28 cellular contexts compared by ENCODE assay signal in genomic region chr9:112446518-112446917, GRCh38. TPM values are rescaled to one million over a fixed set of nuclear protein-coding genes. Genes with fewer than 3 reads are reported as not detected.
A peak's percentile ranks its signal among the peaks of the same experiment; 100 is the strongest.
DNase-seq lines count a peak whose midpoint lies in the region; ATAC-seq, FAIRE-seq and TF ChIP-seq lines count a peak whose summit lies in the region.
"Had no signal": no experiment of that assay in that cellular context is flagged by ENCODE, and none has a peak within 500 bp of the region (broad histone marks: within the 10 kb centered on the region; RNA-seq: fewer than 3 reads in every experiment).

No MANE protein-coding gene starts in this region.

- POLR2A ChIA-PET in K562 (lab: Yijun Ruan, JAX), result interaction anchor here (0.6 to 1.0 kb wide), 4 partner anchors 8 to 294 kb away, joined by 3 to 4 read pairs (median 3); no protein-coding TSS in a partner anchor

- H3K27me3 ChIP-seq in K562 (ENCODE audit: control insufficient read depth in 2 of 2, insufficient read depth in 2 of 2, low read length in 2 of 2) (no peaks in the 10 kb centered on the region), uterus (no peaks in the 10 kb centered on the region)
- H3K27me3 ChIP-seq: cardiac muscle cell, ovary, right atrium auricular region, spleen, tibial nerve had no signal

- no peak overlapping the region for H3K4me3 Mint-ChIP-seq in nephron
- H3K4me3 Mint-ChIP-seq: activated CD4-positive, alpha-beta T cell treated with anti-CD3 and anti-CD28 coated beads, Interleukin-2, amount 10 ng/mL, durations not matched to agents 24 days and 14 days; activated CD8-positive, alpha-beta memory T cell treated with anti-CD3 and anti-CD28 coated beads, Interleukin-2, amount 10 ng/mL, durations not matched to agents 7 days and 5 days; activated naive CD4-positive, alpha-beta T cell treated with anti-CD3 and anti-CD28 coated beads for 36 hours; activated T-cell treated with anti-CD3 and anti-CD28 coated beads, Interleukin-2, amount 50 U/mL, for 72 hours; naive thymus-derived CD4-positive, alpha-beta T cell had no signal

- no peak overlapping the region for H2AFZ ChIP-seq in K562 (ENCODE audit: low read depth, low read length)

- no peaks in the 10 kb centered on the region for H4K20me1 ChIP-seq in K562 (replicated peaks; ENCODE audit: control insufficient read depth, insufficient read depth, low read length)

- intact Hi-C loops in K562 (cut with micrococcal nuclease) (loop anchor here (10.0 kb wide), 1 partner anchor 348 kb away; no protein-coding TSS in a partner anchor), uterus (cut with DNase I; ENCODE audit: low total_unique reads) (no loop called here)

- no peaks in the 10 kb centered on the region for H3K79me2 ChIP-seq in K562 (ENCODE audit: control insufficient read depth, insufficient read depth, low read length)

- no peak for TF ChIP-seq RAD21 in K562 (CRISPR knock-in tag; conservative IDR thresholded peaks at IDR 0.05 in 1 of 2, IDR thresholded peaks at IDR 0.05 in 1 of 2)

- no peak overlapping the region for H3K9ac ChIP-seq in K562 (ENCODE audit: insufficient read depth in 1 of 2, low read depth in 2 of 2, low read length in 2 of 2)

- TF ChIP-seq CTCF in K562 (IDR thresholded peaks at IDR 0.05 in 2 of 3, conservative IDR thresholded peaks at IDR 0.05 in 1 of 3; ENCODE audit: insufficient read depth in 2 of 3, low read depth in 1 of 3, low read length in 3 of 3) (no peak), nephron (IDR thresholded peaks at IDR 0.05; ENCODE audit: unreplicated experiment in 3 of 3) (no peak), uterus (IDR thresholded peaks at IDR 0.05) (no peak)

- ATAC-seq in K562 (peak; percentile 56), HG02798 (IDR thresholded peaks at IDR 0.05; ENCODE audit: poor library complexity, unreplicated experiment) (no peak), HG02852 (IDR thresholded peaks at IDR 0.05; ENCODE audit: unreplicated experiment) (no peak), GM21737 (IDR thresholded peaks at IDR 0.05; ENCODE audit: unreplicated experiment) (no peak)
- ATAC-seq: activated CD8-positive, alpha-beta memory T cell treated with anti-CD3 and anti-CD28 coated beads, Interleukin-2, amount 10 ng/mL, durations not matched to agents 7 days and 5 days; activated T-cell treated with anti-CD3 and anti-CD28 coated beads, Interleukin-2, amount 50 U/mL, for 72 hours; HCT116; naive thymus-derived CD4-positive, alpha-beta T cell had no signal

- H3K9me3 Mint-ChIP-seq in nephron, result no peaks in the 10 kb centered on the region
- H3K9me3 Mint-ChIP-seq: activated CD4-positive, alpha-beta T cell treated with anti-CD3 and anti-CD28 coated beads, Interleukin-2, amount 10 ng/mL, durations not matched to agents 24 days and 14 days; activated naive CD4-positive, alpha-beta T cell treated with anti-CD3 and anti-CD28 coated beads for 36 hours; activated T-cell treated with anti-CD3 and anti-CD28 coated beads, Interleukin-2, amount 50 U/mL, for 72 hours; naive thymus-derived CD4-positive, alpha-beta T cell had no signal

- H3K36me3 ChIP-seq in K562 (ENCODE audit: control insufficient read depth, insufficient read depth, low read length) (peaks cover 2% of the 10 kb centered on the region; the same call in 1 of the 3 replicates), uterus (no peaks in the 10 kb centered on the region)
- H3K36me3 ChIP-seq: ovary had no signal

- CTCF ChIA-PET in K562 (lab: Yijun Ruan, JAX; ENCODE audit: low intra/inter-chr PET ratio), result no interaction called here

- H3K27ac Mint-ChIP-seq in nephron, result peak overlapping the region; percentile 2 to 74 (median 7)
- H3K27ac Mint-ChIP-seq: activated CD4-positive, alpha-beta T cell treated with anti-CD3 and anti-CD28 coated beads, Interleukin-2, amount 10 ng/mL, durations not matched to agents 24 days and 14 days; activated CD8-positive, alpha-beta memory T cell treated with anti-CD3 and anti-CD28 coated beads, Interleukin-2, amount 10 ng/mL, durations not matched to agents 7 days and 5 days; activated naive CD4-positive, alpha-beta T cell treated with anti-CD3 and anti-CD28 coated beads for 36 hours; activated T-cell treated with anti-CD3 and anti-CD28 coated beads, Interleukin-2, amount 50 U/mL, for 72 hours had no signal

- H3K27me3 Mint-ChIP-seq in nephron (ENCODE audit: low read depth), result no peaks in the 10 kb centered on the region
- H3K27me3 Mint-ChIP-seq: activated CD4-positive, alpha-beta T cell treated with anti-CD3 and anti-CD28 coated beads, Interleukin-2, amount 10 ng/mL, durations not matched to agents 24 days and 14 days; activated CD8-positive, alpha-beta memory T cell treated with anti-CD3 and anti-CD28 coated beads, Interleukin-2, amount 10 ng/mL, durations not matched to agents 7 days and 5 days; naive thymus-derived CD4-positive, alpha-beta T cell had no signal

- H3K4me1 ChIP-seq in K562 (replicated peaks in 1 of 2; ENCODE audit: control insufficient read depth in 2 of 2, insufficient read depth in 2 of 2, low read length in 2 of 2), result peaks cover 0 to 8% of the 10 kb centered on the region in 2 experiments; a peak in 3 of 5 replicates
- no peaks in the 10 kb centered on the region for H3K4me1 ChIP-seq in uterus
- H3K4me1 ChIP-seq: tibial nerve had no signal

- H3K4me3 ChIP-seq in K562 (no peak overlapping the region), uterus (no peak overlapping the region)
- H3K4me3 ChIP-seq: cardiac muscle cell, ovary, right atrium auricular region, spleen, tibial nerve had no signal

- H3K4me1 Mint-ChIP-seq in nephron, result peaks cover 14% of the 10 kb centered on the region
- H3K4me1 Mint-ChIP-seq: activated CD4-positive, alpha-beta T cell treated with anti-CD3 and anti-CD28 coated beads, Interleukin-2, amount 10 ng/mL, durations not matched to agents 24 days and 14 days had no signal

- no TSS peak for BruUV-seq in K562 (replicated peaks; lab: Mats Ljungman, UMichigan)

- H3K27ac ChIP-seq in K562 (ENCODE audit: extremely low read depth, low read depth, low read length), result no peak overlapping the region
- peak overlapping the region; percentile 71 to 77 for H3K27ac ChIP-seq in uterus
- H3K27ac ChIP-seq: right atrium auricular region, tibial nerve had no signal

- H3K4me2 ChIP-seq in K562 (ENCODE audit: insufficient read depth, low read length), result no peak overlapping the region

- peaks cover 33% of the 10 kb centered on the region for H3K36me3 Mint-ChIP-seq in nephron (ENCODE audit: low read depth)
- H3K36me3 Mint-ChIP-seq: activated CD8-positive, alpha-beta memory T cell treated with anti-CD3 and anti-CD28 coated beads, Interleukin-2, amount 10 ng/mL, durations not matched to agents 7 days and 5 days had no signal

- no peak for TF ChIP-seq EP300 in K562 (IDR thresholded peaks at IDR 0.05; ENCODE audit: low read length)

- no peak for FAIRE-seq in K562 (lab: Jason Lieb, UNC)
- FAIRE-seq: D721Med had no signal

- in situ Hi-C loops in K562 (cut with MboI), result no loop called here

- DNase-seq in M059J (ENCODE audit: low read depth) (peak; percentile 13), K562 (ENCODE audit: extremely low read depth in 1 of 4, low spot score in 3 of 4) (no peak), uterus (no peak)
- DNase-seq in stimulated activated CD4-positive, alpha-beta T cell treated with anti-CD3 and anti-CD28 coated beads, Interleukin-4, amount 100 ng/mL, for 24 hours, result no peak
- DNase-seq: activated CD4-positive, alpha-beta T cell treated with anti-CD3 and anti-CD28 coated beads, Interleukin-2, amount 10 ng/mL, durations not matched to agents 24 days and 14 days; activated CD8-positive, alpha-beta memory T cell treated with anti-CD3 and anti-CD28 coated beads, Interleukin-2, amount 10 ng/mL, durations not matched to agents 7 days and 5 days; activated naive CD4-positive, alpha-beta T cell treated with anti-CD3 and anti-CD28 coated beads for 36 hours; activated T-cell treated with anti-CD3 and anti-CD28 coated beads, Interleukin-2, amount 50 U/mL, for 72 hours; amygdala; cortex of kidney; KBM-7; mesenchymal stem cell; naive thymus-derived CD4-positive, alpha-beta T cell; NCI-H1930; NCI-H69; ovary; spleen; stimulated activated CD4-positive, alpha-beta T cell treated with anti-CD3 and anti-CD28 coated beads, Interleukin-2, amount 100 ng/mL, for 48 hours; stimulated activated naive CD4-positive, alpha-beta T cell treated with Interleukin-2 at 50 U/mL for 16 hours had no signal

- WGBS in K562 (ENCODE audit: insufficient coverage, low coverage, missing lambda C conversion rate), result 67% methylated on average over 2 of the region's 2 CpGs

- no peaks in the 10 kb centered on the region for H3K9me3 ChIP-seq in K562 (replicated peaks; ENCODE audit: control insufficient read depth, insufficient read depth, low read depth, low read length)
- H3K9me3 ChIP-seq in uterus, result no peaks in the 10 kb centered on the region
- H3K9me3 ChIP-seq: ovary, right atrium auricular region, spleen, tibial nerve had no signal

- TF ChIP-seq POLR2A in K562 (conservative IDR thresholded peaks at IDR 0.05) (no peak), uterus (IDR thresholded peaks at IDR 0.05) (no peak)

- H3K9me1 ChIP-seq in K562 (ENCODE audit: control insufficient read depth, insufficient read depth, low read length), result no peaks in the 10 kb centered on the region

TF ChIP-seq in K562, 482 proteins besides CTCF, POLR2A, EP300 and RAD21 (continues in another document):
- no peak for TF ChIP-seq TCF3 (CRISPR knock-in tag; IDR thresholded peaks at IDR 0.05)
- TF ChIP-seq SRSF1 (IDR thresholded peaks at IDR 0.05; ENCODE audit: low read depth, low read length), result no peak
- TF ChIP-seq FOXK1 (CRISPR knock-in tag; IDR thresholded peaks at IDR 0.05; ENCODE audit: borderline replicate concordance), result no peak

RNA-seq across cellular contexts. Expression of gene KIAA1958, which starts 40.1 kb away (rescaled TPM):
- total RNA-seq in M059J (2014; rRNA removed; shearing (Covaris generic)), result 2.9 and 6.0 TPM in 2 replicates
- total RNA-seq in K562 (2011; cell fraction: chromatin; rRNA removed; ENCODE audit: low replicate concordance), result 49.8 and 66.2 TPM in 2 replicates
- total RNA-seq in K562 (2011; cell fraction: nucleolus; rRNA removed), result 22.5 and 29.5 TPM in 2 replicates
- total RNA-seq in K562 (2011; cell fraction: nucleoplasm; rRNA removed), result 30.6 and 35.2 TPM in 2 replicates
- 5.8 and 5.9 TPM in 2 replicates for total RNA-seq in K562 (2014; rRNA removed)
- total RNA-seq in K562 (2014; rRNA removed; fragmentation: Illumina TruSeq; extraction: Trizol), result 10.2 and 10.8 TPM in 2 replicates
- 10.1 TPM in 2 replicates for total RNA-seq in K562 (2015; rRNA removed; fragmentation: Illumina TruSeq; extraction: Trizol)
- total RNA-seq in K562 (2021), result 14.4 and 16.0 TPM in 2 replicates
- 10.5 and 13.2 TPM in 2 replicates for polyA plus RNA-seq in K562 (2011; rRNA removed)
- 8.3 and 14.3 TPM in 2 replicates for polyA plus RNA-seq in K562 (2011; cell fraction: cytosol; rRNA removed)
- polyA plus RNA-seq in K562 (2011; cell fraction: nucleus; rRNA removed), result 17.4 and 19.9 TPM in 2 replicates
- polyA plus RNA-seq in K562 (2012), result 5.3 and 6.2 TPM in 2 replicates
- polyA plus RNA-seq in K562 (2014; fragmentation: Illumina TruSeq; extraction: Trizol), result 11.6 and 12.8 TPM in 2 replicates
- polyA plus RNA-seq in K562 (2014; fragmentation: Nextera tagmentation; extraction: Ambion mirVana), result 1 to 10 TPM; 1.1 to 2.6 TPM
- polyA plus RNA-seq in K562 (2014; rRNA removed), result 5.2 and 5.9 TPM in 2 replicates
- 52.8 and 56.9 TPM in 2 replicates for polyA minus RNA-seq in K562 (2011; rRNA and poly(A)+ RNA removed)
- polyA minus RNA-seq in K562 (2011; cell fraction: cytosol; rRNA and poly(A)+ RNA removed), result 33.8 and 39.5 TPM in 2 replicates
- polyA minus RNA-seq in K562 (2011; cell fraction: nucleus; rRNA and poly(A)+ RNA removed), result 24.6 and 45.3 TPM in 2 replicates
- total RNA-seq in uterus, result 10 to 100 TPM in 2 of 4 donors, 1 to 10 TPM in 2; 4.6 to 22.0 (median 9.2) TPM
